Comparison of ENCODE assay signal across 9 cellular contexts in genomic region chr15:63491116-63491817, GRCh38. TPM values are rescaled to one million over a fixed set of nuclear protein-coding genes. Genes with fewer than 3 reads are reported as not detected.
A peak's percentile ranks its signal among the peaks of the same experiment; 100 is the strongest.
DNase-seq lines count a peak whose midpoint lies in the region; TF ChIP-seq lines count a peak whose summit lies in the region.
"Had no signal": no experiment of that assay in that cellular context is flagged by ENCODE, and none has a peak within 500 bp of the region (broad histone marks: within the 10 kb centered on the region; RNA-seq: fewer than 3 reads in every experiment).

No MANE protein-coding gene starts in this region.

- intact Hi-C loops in dendritic cell treated with granulocyte-macrophage colony-stimulating factor and Interleukin-4, amounts not matched to agents 40 ng/mL and 50 ng/mL, for 4 days (cut with micrococcal nuclease) = loop anchor here (1.0 kb wide), 1 partner anchor 9 kb away; no protein-coding TSS in a partner anchor

- H3K36me3 Mint-ChIP-seq in dendritic cell treated with granulocyte-macrophage colony-stimulating factor and Interleukin-4, amounts not matched to agents 40 ng/mL and 50 ng/mL, for 4 days (ENCODE audit: low read depth) = no peaks in the 10 kb centered on the region
- no peaks in the 10 kb centered on the region for H3K36me3 Mint-ChIP-seq in neural crest cell (ENCODE audit: low read depth)

- peak overlapping the region; percentile 98 for H3K27ac Mint-ChIP-seq in dendritic cell treated with granulocyte-macrophage colony-stimulating factor and Interleukin-4, amounts not matched to agents 40 ng/mL and 50 ng/mL, for 4 days
- peak overlapping the region; percentile 12 for H3K27ac Mint-ChIP-seq in neural crest cell (ENCODE audit: unreplicated experiment)

- H3K4me1 Mint-ChIP-seq in dendritic cell treated with granulocyte-macrophage colony-stimulating factor and Interleukin-4, amounts not matched to agents 40 ng/mL and 50 ng/mL, for 4 days (ENCODE audit: low read depth) = peaks cover 87% of the 10 kb centered on the region
- peaks cover 16% of the 10 kb centered on the region for H3K4me1 Mint-ChIP-seq in neural crest cell

- no peak for TF ChIP-seq CTCF in neural crest cell (conservative IDR thresholded peaks at IDR 0.05)

- no peaks in the 10 kb centered on the region for H3K27me3 Mint-ChIP-seq in dendritic cell treated with granulocyte-macrophage colony-stimulating factor and Interleukin-4, amounts not matched to agents 40 ng/mL and 50 ng/mL, for 4 days
- no peaks in the 10 kb centered on the region for H3K27me3 Mint-ChIP-seq in neural crest cell (ENCODE audit: low read depth)

- DNase-seq in GF-D8 (lab: John Stamatoyannopoulos, UW) (peak; percentile 56), NCI-H1092 (lab: John Stamatoyannopoulos, UW) (peak; percentile 26), neural crest cell (ENCODE audit: low read depth, low spot score) (no peak), NCI-H1694 treated with DMSO at 0.1 percent for 48 hours (lab: John Stamatoyannopoulos, UW) (no peak), NCI-H748 treated with DMSO at 0.1 percent for 48 hours (lab: John Stamatoyannopoulos, UW) (no peak), OCI-M2 (lab: John Stamatoyannopoulos, UW; ENCODE audit: unreplicated experiment) (no peak)
- no peak for DNase-seq in stimulated activated CD4-positive, alpha-beta T cell treated with anti-CD3 and anti-CD28 coated beads, Interleukin-12 subunit alpha, Interleukin-12 subunit beta, amount 100 ng/mL, for 4 hours
- DNase-seq: cortex of kidney had no signal

- H3K9me3 Mint-ChIP-seq in dendritic cell treated with granulocyte-macrophage colony-stimulating factor and Interleukin-4, amounts not matched to agents 40 ng/mL and 50 ng/mL, for 4 days = no peaks in the 10 kb centered on the region
- H3K9me3 Mint-ChIP-seq in neural crest cell = no peaks in the 10 kb centered on the region

- peak overlapping the region; percentile 67 for H3K4me3 Mint-ChIP-seq in dendritic cell treated with granulocyte-macrophage colony-stimulating factor and Interleukin-4, amounts not matched to agents 40 ng/mL and 50 ng/mL, for 4 days
- H3K4me3 Mint-ChIP-seq in neural crest cell = no peak overlapping the region

RNA-seq across cellular contexts. Expression of gene USP3, which starts 13.1 kb away (rescaled TPM):
- 80.0 and 85.7 TPM in 2 replicates for total RNA-seq in neural crest cell

Comparison
In these comparisons a context has a peak if more than half of its experiments do, and no peak if none do; other contexts are left out.
1. DNase-seq: peak in GF-D8 (single experiment) and NCI-H1092 (single experiment); none in neural crest cell (single experiment), NCI-H1694 treated with DMSO at 0.1 percent for 48 hours (single experiment), NCI-H748 treated with DMSO at 0.1 percent for 48 hours (single experiment), stimulated activated CD4-positive, alpha-beta T cell treated with anti-CD3 and anti-CD28 coated beads, Interleukin-12 subunit alpha, Interleukin-12 subunit beta, amount 100 ng/mL, for 4 hours (single experiment) and OCI-M2 (single experiment).